Comparison of ENCODE assay signal across 10 cellular contexts in genomic region chr7:93889261-93889660, GRCh38. TPM values are rescaled to one million over a fixed set of nuclear protein-coding genes. Genes with fewer than 3 reads are reported as not detected.
DNase-seq lines count a peak whose midpoint lies in the region; TF ChIP-seq lines count a peak whose summit lies in the region.
"Had no signal": no experiment of that assay in that cellular context is flagged by ENCODE, and none has a peak within 500 bp of the region (broad histone marks: within the 10 kb centered on the region; RNA-seq: fewer than 3 reads in every experiment).

No MANE protein-coding gene starts in this region.

- 50% methylated on average over 1 of the region's 3 CpGs for WGBS in mesenchymal stem cell

- no peak overlapping the region for H4K91ac ChIP-seq in mesenchymal stem cell (ENCODE audit: low read length)

- H3K36me3 ChIP-seq in HUES48 (ENCODE audit: control insufficient read depth, insufficient read depth, low read length): no peaks in the 10 kb centered on the region
- H3K36me3 ChIP-seq in mesenchymal stem cell (ENCODE audit: control insufficient read depth in 1 of 2, insufficient read depth in 2 of 2, low read depth in 1 of 2, low read length in 2 of 2): no peaks in the 10 kb centered on the region

- H3K23ac ChIP-seq in mesenchymal stem cell (ENCODE audit: low read length in 2 of 2): no peak overlapping the region

- no peak overlapping the region for H2BK5ac ChIP-seq in mesenchymal stem cell (ENCODE audit: low read depth, low read length, poor library complexity, severe bottlenecking)

- no peak overlapping the region for H3K4ac ChIP-seq in mesenchymal stem cell (ENCODE audit: low read depth in 1 of 2, low read length in 2 of 2)

- no peak overlapping the region for H3K18ac ChIP-seq in mesenchymal stem cell (ENCODE audit: low read depth in 1 of 2, low read length in 2 of 2)

- no peak overlapping the region for H3K4me2 ChIP-seq in mesenchymal stem cell (ENCODE audit: low read length, poor library complexity, severe bottlenecking)

- H2AFZ ChIP-seq in mesenchymal stem cell (ENCODE audit: low read depth, low read length): no peak overlapping the region

- no peak overlapping the region for H2AK5ac ChIP-seq in mesenchymal stem cell (ENCODE audit: low read length, severe bottlenecking)

- DNase-seq in AG08396 (ENCODE audit: low spot score) (peak; percentile 45), cardiac fibroblast (ENCODE audit: low read depth in 2 of 2) (peak; percentile 70 to 90), mesenchymal stem cell (peak; percentile 47), NCI-H510A (lab: John Stamatoyannopoulos, UW) (no peak), KBM-7 (no peak)
- DNase-seq in activated naive CD4-positive, alpha-beta T cell treated with Interleukin-2 at 50 U/mL for 16 hours: no peak
- DNase-seq in stimulated activated naive CD4-positive, alpha-beta T cell (lab: John Stamatoyannopoulos, UW): no peak
- DNase-seq: hypothalamus had no signal

- H3K4me3 ChIP-seq in HUES48 (ENCODE audit: low read depth, low read length) (peak overlapping the region; percentile 68), cardiac fibroblast (replicated peaks in 1 of 2; ENCODE audit: low read depth in 2 of 2, low read length in 2 of 2) (peak overlapping the region; percentile 73 to 78), mesenchymal stem cell (ENCODE audit: insufficient read depth in 1 of 2, low read depth in 1 of 2, low read length in 2 of 2) (peak overlapping the region in 1 of 2 experiments; percentile 82)

- in situ Hi-C loops in KBM-7 (cut with MboI; ENCODE audit: low pct_unique_long_range_greater_than_20kb, low sequenced_read_pairs): no loop called here

- H3K27me3 ChIP-seq in HUES48 (ENCODE audit: control insufficient read depth, insufficient read depth, low read length) (peaks cover 23% of the 10 kb centered on the region), mesenchymal stem cell (ENCODE audit: control insufficient read depth in 1 of 2, insufficient read depth in 1 of 2, low read length in 2 of 2) (no peaks in the 10 kb centered on the region)

- H2BK15ac ChIP-seq in mesenchymal stem cell (ENCODE audit: low read depth, poor library complexity, severe bottlenecking): no peak overlapping the region

- H3K27ac ChIP-seq in HUES48 (ENCODE audit: low read depth, low read length): no peak overlapping the region
- no peak overlapping the region for H3K27ac ChIP-seq in mesenchymal stem cell (ENCODE audit: low read length, poor library complexity, severe bottlenecking)

- H3K9ac ChIP-seq in HUES48 (ENCODE audit: low read depth, low read length) (no peak overlapping the region), mesenchymal stem cell (ENCODE audit: low read length) (peak overlapping the region; percentile 77)

- H3K14ac ChIP-seq in mesenchymal stem cell (ENCODE audit: low read length in 2 of 2): no peak overlapping the region

- TF ChIP-seq CTCF in cardiac fibroblast (IDR thresholded peaks at IDR 0.05; ENCODE audit: low read depth, low read length): no peak

- no peak overlapping the region for H4K8ac ChIP-seq in mesenchymal stem cell (ENCODE audit: low read length)

- no peak overlapping the region for H2BK120ac ChIP-seq in mesenchymal stem cell (ENCODE audit: low read depth, low read length)

- H3K9me3 ChIP-seq in HUES48 (ENCODE audit: control insufficient read depth, insufficient read depth, low read length): no peaks in the 10 kb centered on the region
- no peaks in the 10 kb centered on the region for H3K9me3 ChIP-seq in mesenchymal stem cell (ENCODE audit: control insufficient read depth, low read length)

- 0 out of 2 replicates have a peak, but pooled peaks cover 3% of the 10 kb centered on the region for H3K4me1 ChIP-seq in HUES48 (ENCODE audit: control insufficient read depth, insufficient read depth, low read length)
- H3K4me1 ChIP-seq in mesenchymal stem cell (ENCODE audit: control insufficient read depth, insufficient read depth, low read depth, low read length): no peaks in the 10 kb centered on the region

- H2BK12ac ChIP-seq in mesenchymal stem cell (ENCODE audit: low read length in 2 of 2): no peak overlapping the region

- H3K79me1 ChIP-seq in mesenchymal stem cell (replicated peaks; ENCODE audit: low read length, poor library complexity, severe bottlenecking): no peaks in the 10 kb centered on the region

RNA-seq across cellular contexts. Expression of gene TFPI2, which starts 1.3 kb away (rescaled TPM):
- 405 TPM for polyA plus RNA-seq in mesenchymal stem cell (2013, experiment 1 of 2)
- polyA plus RNA-seq in mesenchymal stem cell (2013, experiment 2 of 2): 418 TPM

RNA-seq across cellular contexts. Expression of gene GNGT1, which starts 17.1 kb away (rescaled TPM):
- not detected for polyA plus RNA-seq in mesenchymal stem cell (2013, experiment 1 of 2)
- 0.07 TPM for polyA plus RNA-seq in mesenchymal stem cell (2013, experiment 2 of 2)
- polyA plus RNA-seq: BJ had no signal

RNA-seq across cellular contexts. Expression of gene GNG11, which starts 32.3 kb away (rescaled TPM):
- 105 TPM for polyA plus RNA-seq in mesenchymal stem cell (2013, experiment 1 of 2)
- 111 TPM for polyA plus RNA-seq in mesenchymal stem cell (2013, experiment 2 of 2)

Comparison
In these comparisons a context has a peak if more than half of its experiments do, and no peak if none do; other contexts are left out.
1. DNase-seq: peak in AG08396 (single experiment), cardiac fibroblast (2 of 2) and mesenchymal stem cell (single experiment); none in NCI-H510A (single experiment), KBM-7 (single experiment), activated naive CD4-positive, alpha-beta T cell treated with Interleukin-2 at 50 U/mL for 16 hours (single experiment) and stimulated activated naive CD4-positive, alpha-beta T cell (0 of 6).